ENCODE assay signal across 16 cellular contexts in genomic region chr2:164711246-164712138, GRCh38.
DNase-seq lines count a peak whose midpoint lies in the region; ATAC-seq and TF ChIP-seq lines count a peak whose summit lies in the region.
"Had no signal": no experiment of that assay in that cellular context is flagged by ENCODE, and none has a peak within 500 bp of the region (broad histone marks: within the 10 kb centered on the region; RNA-seq: fewer than 3 reads in every experiment).

No MANE protein-coding gene starts in this region.

- H3K4me1 ChIP-seq in upper lobe of right lung = no peaks in the 10 kb centered on the region

- H3K9me3 ChIP-seq in upper lobe of right lung = no peaks in the 10 kb centered on the region
- H3K9me3 ChIP-seq: SK-N-SH had no signal

- in situ Hi-C loops in G401 (cut with HindIII; ENCODE audit: low sequenced_read_pairs) = no loop called here

- no peaks in the 10 kb centered on the region for H3K36me3 Mint-ChIP-seq in stimulated activated effector memory CD8-positive, alpha-beta T cell treated with anti-CD3 and anti-CD28 coated beads, Interleukin-12 subunit alpha, Interleukin-12 subunit beta, amount 100 ng/mL, for 72 hours

- H3K4me3 Mint-ChIP-seq in stimulated activated effector memory CD8-positive, alpha-beta T cell treated with anti-CD3 and anti-CD28 coated beads, Interleukin-12 subunit alpha, Interleukin-12 subunit beta, amount 100 ng/mL, for 72 hours = no peak overlapping the region
- H3K4me3 Mint-ChIP-seq: CD4-positive, alpha-beta T cell; stimulated activated naive CD8-positive, alpha-beta T cell treated with anti-CD3 and anti-CD28 coated beads, Interleukin-15, Interleukin-2, amounts not matched to agents 100 ng/mL and 50 ng/mL, for 24 hours had no signal

- DNase-seq in HT-29 (ENCODE audit: low spot score) (peak; percentile 85), left colon (no peak), upper lobe of right lung (no peak), G401 (ENCODE audit: low spot score) (no peak), GM10248 (ENCODE audit: extremely low spot score) (no peak)
- no peak for DNase-seq in stimulated activated effector memory CD8-positive, alpha-beta T cell treated with anti-CD3 and anti-CD28 coated beads, Interleukin-12 subunit alpha, Interleukin-12 subunit beta, amount 100 ng/mL, for 72 hours (ENCODE audit: low spot score in 2 of 2)
- DNase-seq: CD4-positive, alpha-beta T cell; effector CD8-positive, alpha-beta T cell; foreskin keratinocyte; GDM1; NCI-H2081; NK-92 treated with Interleukin-12 subunit alpha and Interleukin-12 subunit beta, amount 100 ng/mL, for 24 hours; SK-N-SH; WERI-Rb-1 had no signal

- H3K36me3 ChIP-seq in upper lobe of right lung = no peaks in the 10 kb centered on the region
- H3K36me3 ChIP-seq: WERI-Rb-1 had no signal

- TF ChIP-seq CTCF in upper lobe of right lung (IDR thresholded peaks at IDR 0.05) = no peak
- TF ChIP-seq CTCF in GM10248 (IDR thresholded peaks at IDR 0.05; ENCODE audit: control extremely low read depth, extremely low read depth, low read depth, missing control alignments) = no peak

- ATAC-seq in GM19463 (IDR thresholded peaks at IDR 0.05; ENCODE audit: unreplicated experiment) (peak; percentile 46), left colon (peak; percentile 75), upper lobe of right lung (peak; percentile 85)
- no peak for ATAC-seq in stimulated activated effector memory CD8-positive, alpha-beta T cell treated with anti-CD3 and anti-CD28 coated beads, Interleukin-12 subunit alpha, Interleukin-12 subunit beta, amount 100 ng/mL, for 72 hours
- ATAC-seq: foreskin keratinocyte had no signal

- H3K27ac ChIP-seq in upper lobe of right lung = peak overlapping the region; percentile 15
- H3K27ac ChIP-seq: foreskin keratinocyte, WERI-Rb-1 had no signal

- peaks cover 5% of the 10 kb centered on the region for H3K9me3 Mint-ChIP-seq in stimulated activated effector memory CD8-positive, alpha-beta T cell treated with anti-CD3 and anti-CD28 coated beads, Interleukin-12 subunit alpha, Interleukin-12 subunit beta, amount 100 ng/mL, for 72 hours
- H3K9me3 Mint-ChIP-seq: CD4-positive, alpha-beta T cell; stimulated activated naive CD8-positive, alpha-beta T cell treated with anti-CD3 and anti-CD28 coated beads, Interleukin-15, Interleukin-2, amounts not matched to agents 100 ng/mL and 50 ng/mL, for 24 hours had no signal

- no peaks in the 10 kb centered on the region for H3K4me1 Mint-ChIP-seq in stimulated activated effector memory CD8-positive, alpha-beta T cell treated with anti-CD3 and anti-CD28 coated beads, Interleukin-12 subunit alpha, Interleukin-12 subunit beta, amount 100 ng/mL, for 72 hours

- no peak overlapping the region for H3K4me3 ChIP-seq in upper lobe of right lung

- H3K27ac Mint-ChIP-seq in stimulated activated effector memory CD8-positive, alpha-beta T cell treated with anti-CD3 and anti-CD28 coated beads, Interleukin-12 subunit alpha, Interleukin-12 subunit beta, amount 100 ng/mL, for 72 hours = no peak overlapping the region
- H3K27ac Mint-ChIP-seq: CD4-positive, alpha-beta T cell; stimulated activated naive CD8-positive, alpha-beta T cell treated with anti-CD3 and anti-CD28 coated beads, Interleukin-15, Interleukin-2, amounts not matched to agents 100 ng/mL and 50 ng/mL, for 24 hours had no signal

- CTCF ChIA-PET in GM10248 (lab: Yijun Ruan, JAX) = interaction anchor here (1.0 to 1.4 kb wide), 2 partner anchors 8 to 11 kb away, joined by 3 to 4 read pairs; no protein-coding TSS in a partner anchor

- intact Hi-C loops in left colon (cut with DNase I, micrococcal nuclease) = loop anchor here in 1 of 2 donors (10.0 kb wide), 1 partner anchor 157 kb away; no protein-coding TSS in a partner anchor
- intact Hi-C loops in upper lobe of right lung (cut with DNase I) = no loop called here

- no peaks in the 10 kb centered on the region for H3K27me3 ChIP-seq in upper lobe of right lung
- H3K27me3 ChIP-seq: foreskin keratinocyte had no signal

- POLR2A ChIA-PET in GM10248 (lab: Yijun Ruan, JAX) = no interaction called here
